In the genomic region with DNA sequence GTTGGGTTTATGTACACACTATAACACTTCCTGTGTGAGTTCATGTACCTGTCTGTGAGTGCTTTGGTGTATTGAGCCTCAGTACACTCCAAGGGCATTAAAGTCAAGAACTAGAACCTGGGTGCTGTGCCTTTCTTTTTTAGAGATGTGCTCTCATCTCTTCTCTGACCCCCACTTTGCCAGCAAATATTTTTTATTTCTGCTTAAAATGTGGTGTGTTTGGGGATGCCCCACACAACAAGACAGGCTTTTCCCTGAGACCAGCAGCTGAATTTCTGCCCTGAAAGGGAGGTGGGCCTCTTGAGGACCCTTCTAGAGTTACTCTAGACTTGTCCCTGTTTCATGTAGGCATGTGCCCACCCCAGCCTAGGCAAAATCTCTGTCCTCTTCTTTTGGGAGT, we compare ENCODE assay signal across 15 cellular contexts.
"Had no signal": no experiment of that assay in that cellular context is flagged by ENCODE, and none has a peak within 500 bp of the region (broad histone marks: within the 10 kb centered on the region; RNA-seq: fewer than 3 reads in every experiment).

No MANE protein-coding gene starts in this region.

- H3K4me3 ChIP-seq: adrenal gland, lung, mucosa of descending colon, SK-N-MC, spleen, stomach, thyroid gland had no signal

- ATAC-seq: activated T-cell treated with anti-CD3 and anti-CD28 coated beads, Interleukin-2, amount 50 U/mL, for 4 hours; mucosa of descending colon had no signal

- H3K9me3 ChIP-seq: adrenal gland, mucosa of descending colon, spleen, stomach, thyroid gland had no signal

- H3K9me3 Mint-ChIP-seq: activated T-cell treated with anti-CD3 and anti-CD28 coated beads, Interleukin-2, amount 50 U/mL, for 4 hours had no signal

- H3K27me3 ChIP-seq: adrenal gland, spleen, stomach, thyroid gland had no signal

- DNase-seq: activated CD4-positive, CD25-positive, alpha-beta regulatory T cell; activated T-cell treated with anti-CD3 and anti-CD28 coated beads, Interleukin-2, amount 50 U/mL, for 4 hours; adrenal gland; central memory CD4-positive, alpha-beta T cell; dermis blood vessel endothelial cell; hippocampal formation; kidney glomerular epithelial cell; mucosa of descending colon; spleen; stimulated activated CD4-positive, alpha-beta T cell treated with anti-CD3 and anti-CD28 coated beads, Interleukin-1b, Interleukin-23, amount 100 ng/mL, for 48 hours; stomach; T-helper 1 cell; thyroid gland had no signal

- H3K27ac ChIP-seq: adrenal gland, SK-N-MC, stomach, thyroid gland had no signal

- H3K4me3 Mint-ChIP-seq: activated T-cell treated with anti-CD3 and anti-CD28 coated beads, Interleukin-2, amount 50 U/mL, for 4 hours had no signal

- H3K4me1 ChIP-seq: adrenal gland, thyroid gland had no signal
